Comparison of ENCODE assay signal across 1 cellular context in genomic region chr2:108552566-108552965, GRCh38.
TF ChIP-seq lines count a peak whose summit lies in the region.

No MANE protein-coding gene starts in this region.

TF ChIP-seq in K562, 482 proteins besides CTCF, POLR2A, EP300 and RAD21:
- TF ChIP-seq ARID4B (CRISPR knock-in tag; IDR thresholded peaks at IDR 0.05) (no peak), TFE3 (CRISPR knock-in tag; IDR thresholded peaks at IDR 0.05) (no peak), ZKSCAN1 (IDR thresholded peaks at IDR 0.05; ENCODE audit: low read depth, low read length) (no peak), PURB (CRISPR knock-in tag; IDR thresholded peaks at IDR 0.05; ENCODE audit: low read depth) (no peak), TAF7 (tag; IDR thresholded peaks at IDR 0.05) (no peak), YY1 (IDR thresholded peaks at IDR 0.05; ENCODE audit: borderline replicate concordance in 1 of 3, control insufficient read depth in 1 of 3, extremely low read depth in 1 of 3, insufficient read depth in 3 of 3, insufficient read length in 1 of 3, insufficient replicate concordance in 2 of 3, low read depth in 1 of 3, low read length in 2 of 3) (peak in 1 of 3 experiments; percentile 28), ZFP91 (CRISPR knock-in tag; IDR thresholded peaks at IDR 0.05) (no peak)
